Comparison of ENCODE assay signal across 17 cellular contexts in genomic region chr9:135070198-135070951, GRCh38. TPM values are rescaled to one million over a fixed set of nuclear protein-coding genes. Genes with fewer than 3 reads are reported as not detected.
A peak's percentile ranks its signal among the peaks of the same experiment; 100 is the strongest.
DNase-seq lines count a peak whose midpoint lies in the region; ATAC-seq and TF ChIP-seq lines count a peak whose summit lies in the region.
"Had no signal": no experiment of that assay in that cellular context is flagged by ENCODE, and none has a peak within 500 bp of the region (broad histone marks: within the 10 kb centered on the region; RNA-seq: fewer than 3 reads in every experiment).

No MANE protein-coding gene starts in this region.

- H3K4me1 ChIP-seq in mesendoderm (ENCODE audit: control insufficient read depth, low read depth, low read length) (no peaks in the 10 kb centered on the region), PC-3 (ENCODE audit: insufficient read depth, low read length) (no peaks in the 10 kb centered on the region)
- H3K4me1 ChIP-seq: parathyroid adenoma had no signal

- H3K9ac ChIP-seq in mesendoderm (ENCODE audit: low read length) = no peak overlapping the region
- H3K9ac ChIP-seq in PC-3 (ENCODE audit: low read length) = no peak overlapping the region
- H3K9ac ChIP-seq: BLaER1, parathyroid adenoma had no signal

- H3K4me3 Mint-ChIP-seq in natural killer cell treated with Interleukin-12 subunit alpha and Interleukin-12 subunit beta and Interleukin-15 and Interleukin-18, amount 100 ng/mL, for 72 hours = no peak overlapping the region
- no peak overlapping the region for H3K4me3 Mint-ChIP-seq in natural killer cell
- H3K4me3 Mint-ChIP-seq: activated B cell treated with CpG ODN at 0.5 μM for 24 hours had no signal

- no peaks in the 10 kb centered on the region for H3F3A ChIP-seq in PC-3 (ENCODE audit: low read length, unreplicated experiment)

- H3K27me3 Mint-ChIP-seq in natural killer cell treated with Interleukin-12 subunit alpha and Interleukin-12 subunit beta and Interleukin-15 and Interleukin-18, amount 100 ng/mL, for 72 hours = peaks cover 13 to 24% of the 10 kb centered on the region in 2 donors
- peaks cover 16 to 19% of the 10 kb centered on the region in 2 donors for H3K27me3 Mint-ChIP-seq in natural killer cell (ENCODE audit: low read depth in 2 of 2)

- POLR2A ChIA-PET in PC-3 (lab: Charles Lee; ENCODE audit: unreplicated experiment) = no interaction called here

- H3K79me2 ChIP-seq in mesendoderm (ENCODE audit: control insufficient read depth, insufficient read depth, low read length) (no peaks in the 10 kb centered on the region), PC-3 (ENCODE audit: low read length) (no peaks in the 10 kb centered on the region)
- H3K79me2 ChIP-seq: parathyroid adenoma had no signal

- H4K20me1 ChIP-seq in PC-3 (ENCODE audit: low read length) = no peaks in the 10 kb centered on the region
- H4K20me1 ChIP-seq: BLaER1 had no signal

- H3K27ac Mint-ChIP-seq in natural killer cell treated with Interleukin-12 subunit alpha and Interleukin-12 subunit beta and Interleukin-15 and Interleukin-18, amount 100 ng/mL, for 72 hours = no peak overlapping the region
- H3K27ac Mint-ChIP-seq in natural killer cell = no peak overlapping the region
- H3K27ac Mint-ChIP-seq: activated B cell treated with CpG ODN at 0.5 μM for 24 hours had no signal

- no peak overlapping the region for H3K18ac ChIP-seq in mesendoderm (ENCODE audit: low read length)

- no peak overlapping the region for H2AFZ ChIP-seq in PC-3 (ENCODE audit: low read length)
- H2AFZ ChIP-seq: parathyroid adenoma had no signal

- no peaks in the 10 kb centered on the region for H3K9me3 ChIP-seq in PC-3 (ENCODE audit: low read length)
- H3K9me3 ChIP-seq: heart right ventricle had no signal

- H3K27ac ChIP-seq in mesendoderm (ENCODE audit: low read depth, low read length) = no peak overlapping the region
- no peak overlapping the region for H3K27ac ChIP-seq in PC-3 (ENCODE audit: low read length)
- H3K27ac ChIP-seq: BLaER1, heart right ventricle, parathyroid adenoma had no signal

- H3K4me3 ChIP-seq in mesendoderm (ENCODE audit: low read length) (no peak overlapping the region), PC-3 (ENCODE audit: low read length) (no peak overlapping the region)
- H3K4me3 ChIP-seq: BLaER1, heart right ventricle had no signal

- ATAC-seq in natural killer cell treated with Interleukin-12 subunit alpha and Interleukin-12 subunit beta and Interleukin-15 and Interleukin-18, amount 100 ng/mL, for 72 hours = no peak
- ATAC-seq in natural killer cell (no peak), PC-3 (no peak)
- ATAC-seq: heart right ventricle had no signal

- DNase-seq in natural killer cell treated with Interleukin-12 subunit alpha and Interleukin-12 subunit beta and Interleukin-15 and Interleukin-18, amount 100 ng/mL, for 72 hours (ENCODE audit: low spot score) = peak; percentile 47
- no peak for DNase-seq in natural killer cell
- peak; percentile 35 for DNase-seq in NCI-H82 treated with DMSO at 0.1 percent for 48 hours (lab: John Stamatoyannopoulos, UW; ENCODE audit: unreplicated experiment)
- peak; percentile 39 for DNase-seq in mesendoderm
- DNase-seq in PC-3 = no peak
- DNase-seq in stimulated activated CD4-positive, alpha-beta T cell treated with anti-CD3 and anti-CD28 coated beads, Interleukin-15, amount 100 ng/mL, for 24 hours = no peak
- no peak for DNase-seq in NCI-H187 (lab: John Stamatoyannopoulos, UW)
- no peak for DNase-seq in T1000 (lab: John Stamatoyannopoulos, UW)
- DNase-seq: activated B cell treated with CpG ODN at 0.5 μM for 24 hours; activated naive CD4-positive, alpha-beta T cell; DMS53; heart right ventricle; NCI-H146; NCI-H526 treated with DMSO at 0.1 percent for 48 hours had no signal

- H3K27me3 ChIP-seq in mesendoderm (ENCODE audit: insufficient read depth, low read length, poor library complexity) (no peaks in the 10 kb centered on the region), PC-3 (ENCODE audit: low read length) (no peaks in the 10 kb centered on the region)

- no TSS peak for BruUV-seq in PC-3 (replicated peaks; lab: Mats Ljungman, UMichigan)

- H2AK5ac ChIP-seq in mesendoderm (ENCODE audit: low read length) = no peak overlapping the region

- H3K23ac ChIP-seq in mesendoderm (ENCODE audit: low read length) = no peak overlapping the region

- CTCF ChIA-PET in PC-3 (lab: Charles Lee) = no interaction called here

- no peak overlapping the region for H2BK120ac ChIP-seq in mesendoderm (ENCODE audit: low read depth, low read length)

- H3K4ac ChIP-seq in mesendoderm (ENCODE audit: low read depth, low read length) = no peak overlapping the region

- no peaks in the 10 kb centered on the region for H3K79me1 ChIP-seq in mesendoderm (ENCODE audit: low read length)

- intact Hi-C loops in natural killer cell (cut with micrococcal nuclease) (no loop called here), PC-3 (cut with micrococcal nuclease) (no loop called here)

- H4K8ac ChIP-seq in mesendoderm (ENCODE audit: low read depth, low read length) = no peak overlapping the region

- no CpG with 5 or more reads among the region's 22 CpGs for WGBS in mesendoderm (ENCODE audit: extremely low coverage, insufficient coverage, low lambda C conversion rate)

- no peak overlapping the region for H4K5ac ChIP-seq in mesendoderm (ENCODE audit: low read length)

- no peaks in the 10 kb centered on the region for H3K36me3 ChIP-seq in mesendoderm (ENCODE audit: control insufficient read depth, insufficient read depth, low read length)
- H3K36me3 ChIP-seq in PC-3 (ENCODE audit: low read depth, low read length) = no peaks in the 10 kb centered on the region
- H3K36me3 ChIP-seq: BLaER1, heart right ventricle had no signal

- H3K9me3 Mint-ChIP-seq in natural killer cell treated with Interleukin-12 subunit alpha and Interleukin-12 subunit beta and Interleukin-15 and Interleukin-18, amount 100 ng/mL, for 72 hours = no peaks in the 10 kb centered on the region
- H3K9me3 Mint-ChIP-seq in natural killer cell = no peaks in the 10 kb centered on the region

- TF ChIP-seq CTCF in natural killer cell (IDR thresholded peaks at IDR 0.05) = no peak
- TF ChIP-seq CTCF in PC-3 (conservative IDR thresholded peaks at IDR 0.05; ENCODE audit: low read depth, low read length) = no peak

- no peak overlapping the region for H3K4me2 ChIP-seq in mesendoderm (ENCODE audit: low read length)
- no peak overlapping the region for H3K4me2 ChIP-seq in PC-3 (ENCODE audit: low read length)
- H3K4me2 ChIP-seq: BLaER1 had no signal

- H3K9me2 ChIP-seq in PC-3 (replicated peaks; ENCODE audit: low read length) = no peaks in the 10 kb centered on the region

- no peak overlapping the region for H2BK15ac ChIP-seq in mesendoderm (replicated peaks; ENCODE audit: low read depth)

- no peak overlapping the region for H3K56ac ChIP-seq in mesendoderm (ENCODE audit: low read length)

- no peaks in the 10 kb centered on the region for H3K36me3 Mint-ChIP-seq in natural killer cell treated with Interleukin-12 subunit alpha and Interleukin-12 subunit beta and Interleukin-15 and Interleukin-18, amount 100 ng/mL, for 72 hours
- no peaks in the 10 kb centered on the region for H3K36me3 Mint-ChIP-seq in natural killer cell

- no peak overlapping the region for H2BK5ac ChIP-seq in mesendoderm (ENCODE audit: low read length)

- H3K4me1 Mint-ChIP-seq in natural killer cell treated with Interleukin-12 subunit alpha and Interleukin-12 subunit beta and Interleukin-15 and Interleukin-18, amount 100 ng/mL, for 72 hours (ENCODE audit: low read depth in 2 of 2) = no peaks in the 10 kb centered on the region
- no peaks in the 10 kb centered on the region for H3K4me1 Mint-ChIP-seq in natural killer cell
- H3K4me1 Mint-ChIP-seq: activated B cell treated with CpG ODN at 0.5 μM for 24 hours had no signal

RNA-seq across cellular contexts. Expression of gene OLFM1, which starts 17.1 kb away (rescaled TPM):
- total RNA-seq in natural killer cell treated with Interleukin-12 subunit alpha and Interleukin-12 subunit beta and Interleukin-15 and Interleukin-18, amount 100 ng/mL, for 72 hours = not detected
- total RNA-seq in natural killer cell (under 1 TPM in 1 of 3 donors, not detected in 2; 0.18 TPM), PC-3 (2014; rRNA removed) (0.44 TPM in 1 of 2 replicates, not detected in the other)
- polyA plus RNA-seq in mesendoderm (2013, experiment 1 of 2) = 14.7 TPM
- polyA plus RNA-seq in mesendoderm (2013, experiment 2 of 2) = 15.0 TPM
- total RNA-seq: activated B cell treated with CpG ODN at 0.5 μM for 24 hours, LHCN-M2 had no signal

Comparison
In these comparisons a context has a peak if more than half of its experiments do, and no peak if none do; other contexts are left out.
1. DNase-seq: peak in natural killer cell treated with Interleukin-12 subunit alpha and Interleukin-12 subunit beta and Interleukin-15 and Interleukin-18, amount 100 ng/mL, for 72 hours (single experiment), NCI-H82 treated with DMSO at 0.1 percent for 48 hours (single experiment) and mesendoderm (single experiment); none in natural killer cell (single experiment), PC-3 (single experiment), stimulated activated CD4-positive, alpha-beta T cell treated with anti-CD3 and anti-CD28 coated beads, Interleukin-15, amount 100 ng/mL, for 24 hours (single experiment), NCI-H187 (0 of 2) and T1000 (single experiment).